ENCODE assay signal across 8 cellular contexts in the genomic region with DNA sequence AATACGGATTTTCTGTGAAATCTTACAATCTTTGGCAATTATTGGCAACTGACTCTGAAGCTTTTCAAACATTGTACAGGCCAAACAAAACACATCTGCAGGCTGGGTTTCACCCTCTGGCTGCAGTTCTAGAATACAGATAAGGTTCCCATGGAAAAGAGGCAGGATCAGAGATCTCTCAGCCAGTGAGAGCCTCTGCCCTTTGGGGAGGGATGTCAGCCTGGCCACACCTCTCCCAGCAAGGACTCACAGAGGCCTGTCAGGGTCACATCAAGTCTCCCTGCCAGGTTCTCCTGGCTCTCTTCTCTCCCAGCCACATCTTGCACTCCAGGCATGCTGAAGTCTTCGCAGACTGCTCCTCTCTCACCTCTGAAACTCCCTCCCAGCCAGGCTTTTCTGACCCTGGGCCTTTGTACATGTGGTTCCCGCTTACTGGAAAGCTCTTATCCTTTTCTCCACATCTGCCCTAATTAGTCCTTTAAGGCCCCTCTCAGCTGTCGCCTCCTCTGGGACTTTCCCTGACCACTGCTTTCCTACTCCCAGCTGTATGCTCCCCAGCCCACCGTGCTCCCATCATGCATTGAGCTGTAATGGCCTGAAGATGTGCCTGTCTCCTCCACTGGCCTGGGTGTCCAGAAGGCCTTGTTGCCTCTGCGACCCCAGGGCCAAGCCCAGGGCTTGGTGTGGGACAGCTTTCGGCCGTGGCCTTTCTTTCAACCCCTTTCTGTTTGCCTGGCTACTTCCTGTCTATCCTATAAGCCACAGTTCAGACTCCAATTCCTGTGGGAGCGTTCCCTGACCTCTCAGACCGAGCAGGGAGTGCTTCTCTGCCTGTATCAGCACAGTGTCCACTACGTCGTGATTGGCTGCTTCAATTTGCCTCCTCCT. TPM values are rescaled to one million over a fixed set of nuclear protein-coding genes. Genes with fewer than 3 reads are reported as not detected.
DNase-seq lines count a peak whose midpoint lies in the region; ATAC-seq and TF ChIP-seq lines count a peak whose summit lies in the region.

No MANE protein-coding gene starts in this region.

- POLR2A ChIA-PET in MCF 10A (lab: Yijun Ruan, JAX): interaction anchor here (0.7 to 1.7 kb wide), 11 partner anchors 25 to 146 kb away, joined by 3 to 11 read pairs (median 5); partner anchors contain the start of gene COPB2

- no peak for ATAC-seq in stimulated activated naive CD8-positive, alpha-beta T cell treated with anti-CD3 and anti-CD28 coated beads, Interleukin-15, amount 100 ng/mL, for 72 hours
- ATAC-seq in GM18520 (IDR thresholded peaks at IDR 0.05; ENCODE audit: unreplicated experiment): no peak

- H3K27ac Mint-ChIP-seq in MCF 10A (ENCODE audit: low read depth, unreplicated experiment): peak overlapping the region; percentile 90
- H3K27ac Mint-ChIP-seq in stimulated activated naive CD8-positive, alpha-beta T cell treated with anti-CD3 and anti-CD28 coated beads, Interleukin-15, amount 100 ng/mL, for 72 hours: peak overlapping the region in 1 of 2 donors; percentile 8

- H3K4me1 Mint-ChIP-seq in MCF 10A (ENCODE audit: insufficient read depth, unreplicated experiment): peaks cover 30% of the 10 kb centered on the region
- H3K4me1 Mint-ChIP-seq in stimulated activated naive CD8-positive, alpha-beta T cell treated with anti-CD3 and anti-CD28 coated beads, Interleukin-15, amount 100 ng/mL, for 72 hours: peaks cover 42% of the 10 kb centered on the region

- H3K9me3 Mint-ChIP-seq in MCF 10A (ENCODE audit: unreplicated experiment): no peaks in the 10 kb centered on the region
- H3K9me3 Mint-ChIP-seq in stimulated activated naive CD8-positive, alpha-beta T cell treated with anti-CD3 and anti-CD28 coated beads, Interleukin-15, amount 100 ng/mL, for 72 hours: no peaks in the 10 kb centered on the region

- H3K4me3 Mint-ChIP-seq in MCF 10A (ENCODE audit: unreplicated experiment): peak overlapping the region; percentile 20
- no peak overlapping the region for H3K4me3 Mint-ChIP-seq in stimulated activated naive CD8-positive, alpha-beta T cell treated with anti-CD3 and anti-CD28 coated beads, Interleukin-15, amount 100 ng/mL, for 72 hours

- CTCF ChIA-PET in MCF 10A (lab: Yijun Ruan, JAX): interaction anchor here (0.5 to 3.5 kb wide), 7 partner anchors 11 to 300 kb away, joined by 3 to 21 read pairs (median 4); no protein-coding TSS in a partner anchor

- intact Hi-C loops in MCF 10A (cut with micrococcal nuclease): loop anchor here (1.0 kb wide), 1 partner anchor 66 kb away; no protein-coding TSS in a partner anchor

- no peak for TF ChIP-seq CTCF in MCF 10A (IDR thresholded peaks at IDR 0.05; ENCODE audit: unreplicated experiment)

- H3K27ac ChIP-seq in temporal lobe (ENCODE audit: low read depth, low read length): peak overlapping the region; percentile 89

- H3K36me3 Mint-ChIP-seq in MCF 10A (ENCODE audit: insufficient read depth, unreplicated experiment): peaks cover 6% of the 10 kb centered on the region

- no peaks in the 10 kb centered on the region for H3K27me3 Mint-ChIP-seq in MCF 10A (ENCODE audit: insufficient read depth, unreplicated experiment)
- peaks cover 45% of the 10 kb centered on the region for H3K27me3 Mint-ChIP-seq in stimulated activated naive CD8-positive, alpha-beta T cell treated with anti-CD3 and anti-CD28 coated beads, Interleukin-15, amount 100 ng/mL, for 72 hours

- peak; percentile 88 for DNase-seq in NCI-H146 (lab: John Stamatoyannopoulos, UW)
- peak; percentile 50 for DNase-seq in MCF 10A (ENCODE audit: unreplicated experiment)
- DNase-seq in kidney glomerular epithelial cell (lab: John Stamatoyannopoulos, UW): peak; percentile 30
- DNase-seq in stimulated activated naive CD8-positive, alpha-beta T cell treated with anti-CD3 and anti-CD28 coated beads, Interleukin-15, amount 100 ng/mL, for 72 hours: no peak
- no peak for DNase-seq in SIG-M5 treated with dmso at 0.1 percent for 504 hours (lab: John Stamatoyannopoulos, UW; ENCODE audit: unreplicated experiment)
- no peak for DNase-seq in mesenteric fat pad (ENCODE audit: low spot score)

- no TSS peak for BruUV-seq in MCF 10A (replicated peaks; lab: Mats Ljungman, UMichigan)

RNA-seq across cellular contexts. Expression of gene RBP1, which starts 4.3 kb away (rescaled TPM):
- not detected in 2 replicates for total RNA-seq in MCF 10A (2022)
- 35.7 TPM for total RNA-seq in temporal lobe
- 11.9 TPM for total RNA-seq in mesenteric fat pad

RNA-seq across cellular contexts. Expression of gene RBP2, which starts 58.9 kb away (rescaled TPM):
- total RNA-seq in MCF 10A (2022) (not detected in 2 replicates), temporal lobe (not detected), mesenteric fat pad (5.3 TPM)

Comparison
In these comparisons a context has a peak if more than half of its experiments do, and no peak if none do; other contexts are left out.
1. DNase-seq: peak in NCI-H146 (single experiment), MCF 10A (single experiment) and kidney glomerular epithelial cell (single experiment); none in stimulated activated naive CD8-positive, alpha-beta T cell treated with anti-CD3 and anti-CD28 coated beads, Interleukin-15, amount 100 ng/mL, for 72 hours (0 of 2), SIG-M5 treated with dmso at 0.1 percent for 504 hours (single experiment) and mesenteric fat pad (single experiment).
2. RNA of gene RBP1, which starts 4.3 kb away (total RNA-seq): 35.7 TPM in temporal lobe (single experiment) and 11.9 TPM in mesenteric fat pad (single experiment); not detected in MCF 10A; every median in the first group is over 10 times any median in the second.